In genomic region chr10:110076559-110077318, GRCh38 we compare ENCODE assay signal across 1 cellular context.
A peak's percentile ranks its signal among the peaks of the same experiment; 100 is the strongest.
TF ChIP-seq lines count a peak whose summit lies in the region.

No MANE protein-coding gene starts in this region.

TF ChIP-seq in HepG2, 621 proteins besides CTCF, POLR2A, EP300 and RAD21 (continued from another document and continues in another):
- TF ChIP-seq ZNF180 (CRISPR knock-in tag; IDR thresholded peaks at IDR 0.05; ENCODE audit: borderline replicate concordance, low read depth) (no peak), ZNF83 (CRISPR knock-in tag; IDR thresholded peaks at IDR 0.05; ENCODE audit: borderline replicate concordance) (no peak), LRRFIP1 (CRISPR knock-in tag; conservative IDR thresholded peaks at IDR 0.05) (no peak), POLR2G (IDR thresholded peaks at IDR 0.05; ENCODE audit: low read depth, low read length) (no peak), CBX5 (CRISPR knock-in tag; IDR thresholded peaks at IDR 0.05; ENCODE audit: borderline replicate concordance) (no peak), NFKB2 (CRISPR knock-in tag; IDR thresholded peaks at IDR 0.05; ENCODE audit: borderline replicate concordance) (no peak), FOSL1 (CRISPR knock-in tag; IDR thresholded peaks at IDR 0.05; ENCODE audit: borderline replicate concordance) (no peak), KLF15 (CRISPR knock-in tag; IDR thresholded peaks at IDR 0.05; ENCODE audit: borderline replicate concordance) (no peak), HOXD1 (CRISPR knock-in tag; IDR thresholded peaks at IDR 0.05) (no peak), NCOR1 (IDR thresholded peaks at IDR 0.05; ENCODE audit: borderline replicate concordance, low read length) (peak; percentile 85), MIXL1 (CRISPR knock-in tag; IDR thresholded peaks at IDR 0.05) (no peak), RBFOX2 (IDR thresholded peaks at IDR 0.05; ENCODE audit: low read depth, low read length) (no peak), ZHX1 (CRISPR knock-in tag; IDR thresholded peaks at IDR 0.05; ENCODE audit: low read depth) (no peak), ZNF367 (CRISPR knock-in tag; IDR thresholded peaks at IDR 0.05; ENCODE audit: borderline replicate concordance) (no peak), KAT8 (CRISPR knock-in tag; IDR thresholded peaks at IDR 0.05) (no peak), ZNF230 (CRISPR knock-in tag; IDR thresholded peaks at IDR 0.05) (no peak), SAFB2 (CRISPR knock-in tag; IDR thresholded peaks at IDR 0.05; ENCODE audit: borderline replicate concordance, low read depth) (no peak), TFAP4 (IDR thresholded peaks at IDR 0.05; ENCODE audit: borderline replicate concordance, low read depth) (no peak), ARID5B (CRISPR knock-in tag; IDR thresholded peaks at IDR 0.05) (peak; percentile 85), MNT (IDR thresholded peaks at IDR 0.05) (no peak), ZNF672 (CRISPR knock-in tag; IDR thresholded peaks at IDR 0.05) (no peak), RXRB (CRISPR knock-in tag; IDR thresholded peaks at IDR 0.05; ENCODE audit: borderline replicate concordance) (0 out of 2 replicates have a peak, but pooled peaks have one; percentile 36), ZNF746 (CRISPR knock-in tag; IDR thresholded peaks at IDR 0.05) (no peak), BRCA1 (CRISPR knock-in tag; IDR thresholded peaks at IDR 0.05) (no peak), SSRP1 (CRISPR knock-in tag; IDR thresholded peaks at IDR 0.05) (no peak), FOXC1 (CRISPR knock-in tag; IDR thresholded peaks at IDR 0.05; ENCODE audit: borderline replicate concordance) (no peak), UBTF (CRISPR knock-in tag; IDR thresholded peaks at IDR 0.05) (no peak), USF2 (IDR thresholded peaks at IDR 0.05; ENCODE audit: low read depth, low read length) (no peak), USF2 (CRISPR knock-in tag; IDR thresholded peaks at IDR 0.05; ENCODE audit: borderline replicate concordance) (no peak), ZSCAN30 (CRISPR knock-in tag; IDR thresholded peaks at IDR 0.05) (no peak), SKIL (CRISPR knock-in tag; IDR thresholded peaks at IDR 0.05; ENCODE audit: borderline replicate concordance) (no peak), ZNF543 (CRISPR knock-in tag; IDR thresholded peaks at IDR 0.05) (no peak), EEA1 (CRISPR knock-in tag; IDR thresholded peaks at IDR 0.05; ENCODE audit: borderline replicate concordance) (no peak), MBNL3 (CRISPR knock-in tag; conservative IDR thresholded peaks at IDR 0.05) (no peak), HINFP (CRISPR knock-in tag; IDR thresholded peaks at IDR 0.05; ENCODE audit: low read depth) (no peak), TBP (CRISPR knock-in tag; IDR thresholded peaks at IDR 0.05) (no peak)
